Comparison of ENCODE assay signal across 8 cellular contexts in genomic region chr7:140697447-140698143, GRCh38. TPM values are rescaled to one million over a fixed set of nuclear protein-coding genes. Genes with fewer than 3 reads are reported as not detected.
A peak's percentile ranks its signal among the peaks of the same experiment; 100 is the strongest.
DNase-seq lines count a peak whose midpoint lies in the region; ATAC-seq and TF ChIP-seq lines count a peak whose summit lies in the region.

No MANE protein-coding gene starts in this region.

- peak overlapping the region; percentile 58 to 92 for H3K4me3 ChIP-seq in CD4-positive, alpha-beta memory T cell (ENCODE audit: low read length in 2 of 2)
- H3K4me3 ChIP-seq in PC-9 (peak overlapping the region; percentile 96), epithelial cell of proximal tubule (ENCODE audit: low read depth, low read length) (peak overlapping the region; percentile 91)

- intact Hi-C loops in CD4-positive, alpha-beta memory T cell (cut with micrococcal nuclease): loop anchor here (2.0 to 10.0 kb wide), 2 partner anchors 521 to 1037 kb away; partner anchors contain the start of genes KDM7A and SSBP1
- intact Hi-C loops in PC-9 (cut with micrococcal nuclease; ENCODE audit: unreplicated experiment): loop anchor here (2.0 kb wide), 1 partner anchor 25 kb away; the partner anchor contains the start of gene ADCK2

- TF ChIP-seq CTCF in PC-9 (conservative IDR thresholded peaks at IDR 0.05): no peak
- no peak for TF ChIP-seq CTCF in epithelial cell of proximal tubule (conservative IDR thresholded peaks at IDR 0.05; ENCODE audit: low read depth, low read length)
- TF ChIP-seq CTCF in omental fat pad (IDR thresholded peaks at IDR 0.05): no peak

- no peaks in the 10 kb centered on the region for H3K36me3 ChIP-seq in CD4-positive, alpha-beta memory T cell (ENCODE audit: insufficient read depth, low read length)
- 0 out of 2 replicates have a peak, but pooled peaks cover 6% of the 10 kb centered on the region for H3K36me3 ChIP-seq in PC-9 (ENCODE audit: low read depth)

- no peak for DNase-seq in CD4-positive, alpha-beta memory T cell
- no peak for DNase-seq in PC-9
- no peak for DNase-seq in epithelial cell of proximal tubule (ENCODE audit: low read depth)
- DNase-seq in omental fat pad (ENCODE audit: low spot score): no peak
- no peak for DNase-seq in NCI-H2196 treated with DMSO at 0.1 percent for 48 hours (lab: John Stamatoyannopoulos, UW; ENCODE audit: unreplicated experiment)
- no peak for DNase-seq in foreskin melanocyte

- peak overlapping the region; percentile 93 to 98 (median 97) for H3K4me3 Mint-ChIP-seq in CD4-positive, alpha-beta memory T cell

- no peaks in the 10 kb centered on the region for H3K27me3 Mint-ChIP-seq in CD4-positive, alpha-beta memory T cell

- peak overlapping the region; percentile 89 for H3K27ac ChIP-seq in CD4-positive, alpha-beta memory T cell (ENCODE audit: low read depth, low read length)
- peak overlapping the region; percentile 53 for H3K27ac ChIP-seq in PC-9

- peaks cover 20 to 50% (median 34%) of the 10 kb centered on the region in 4 donors for H3K4me1 Mint-ChIP-seq in CD4-positive, alpha-beta memory T cell

- H4K20me1 ChIP-seq in PC-9 (ENCODE audit: insufficient read depth): peaks cover 8% of the 10 kb centered on the region; the same call in 1 of the 2 replicates

- peaks cover under 1% of the 10 kb centered on the region; the same call in 1 of the 2 replicates for H3F3A ChIP-seq in PC-9 (ENCODE audit: insufficient read depth, low read depth)

- POLR2A ChIA-PET in CD4-positive, alpha-beta memory T cell (lab: Charles Lee; ENCODE audit: partially characterized antibody): interaction anchor here (1.0 to 6.8 kb wide), 2 partner anchors 24 to 317 kb away, joined by 3 to 57 read pairs; partner anchors contain the start of genes ADCK2 and MRPS33
- POLR2A ChIA-PET in PC-9 (lab: Charles Lee; ENCODE audit: unreplicated experiment): interaction anchor here (0.5 to 0.6 kb wide), 2 partner anchors 49 to 316 kb away, joined by 5 to 16 read pairs; no protein-coding TSS in a partner anchor

- H3K27me3 ChIP-seq in CD4-positive, alpha-beta memory T cell (ENCODE audit: insufficient read depth, low read length): no peaks in the 10 kb centered on the region
- H3K27me3 ChIP-seq in PC-9 (ENCODE audit: insufficient read depth, low read depth): no peaks in the 10 kb centered on the region

- BruUV-seq in PC-9 (replicated peaks; lab: Mats Ljungman, UMichigan): TSS peak; percentile 46

- H3K36me3 Mint-ChIP-seq in CD4-positive, alpha-beta memory T cell: peaks cover 2 to 16% of the 10 kb centered on the region in 2 donors

- peaks cover 32% of the 10 kb centered on the region for H3K4me1 ChIP-seq in CD4-positive, alpha-beta memory T cell (ENCODE audit: insufficient read depth, low read length)
- H3K4me1 ChIP-seq in PC-9 (replicated peaks; ENCODE audit: insufficient read depth): peaks cover 15% of the 10 kb centered on the region

- CTCF ChIA-PET in CD4-positive, alpha-beta memory T cell (lab: Charles Lee; ENCODE audit: partially characterized antibody): interaction anchor here (0.6 kb wide), 1 partner anchor 49 kb away, joined by 3 read pairs; no protein-coding TSS in a partner anchor
- CTCF ChIA-PET in PC-9 (lab: Charles Lee): no interaction called here

- H3K9me2 ChIP-seq in PC-9 (ENCODE audit: insufficient read depth): no peaks in the 10 kb centered on the region

- H2AFZ ChIP-seq in PC-9: peak overlapping the region; percentile 94

- H3K4me2 ChIP-seq in PC-9: peak overlapping the region; percentile 90

- no peaks in the 10 kb centered on the region for H3K9me3 ChIP-seq in CD4-positive, alpha-beta memory T cell (ENCODE audit: control insufficient read depth in 1 of 2, low read length in 2 of 2)
- no peaks in the 10 kb centered on the region for H3K9me3 ChIP-seq in PC-9 (ENCODE audit: insufficient read depth, low read depth)

- no peaks in the 10 kb centered on the region for H3K9me3 Mint-ChIP-seq in CD4-positive, alpha-beta memory T cell

- peak overlapping the region; percentile 96 to 100 (median 98) for H3K27ac Mint-ChIP-seq in CD4-positive, alpha-beta memory T cell

- ATAC-seq in omental fat pad (ENCODE audit: low FRiP score) (peak; percentile 29), GM19463 (IDR thresholded peaks at IDR 0.05; ENCODE audit: unreplicated experiment) (no peak), HG02610 (IDR thresholded peaks at IDR 0.05; ENCODE audit: unreplicated experiment) (no peak)

- H3K79me2 ChIP-seq in PC-9 (ENCODE audit: low read depth): peaks cover 50% of the 10 kb centered on the region

RNA-seq across cellular contexts. Expression of gene NDUFB2, which starts 1.1 kb away (rescaled TPM):
- 10 to 100 TPM; 94.4 to 98.6 TPM for total RNA-seq in CD4-positive, alpha-beta memory T cell
- polyA plus RNA-seq in CD4-positive, alpha-beta memory T cell: 100 to 1,000 TPM; 410 to 639 TPM
- 180 and 199 TPM in 2 replicates for total RNA-seq in PC-9 (2021)
- 425 and 531 TPM in 2 replicates for total RNA-seq in epithelial cell of proximal tubule
- total RNA-seq in omental fat pad: 100 to 1,000 TPM; 118 to 301 (median 234) TPM

RNA-seq across cellular contexts. Expression of gene ADCK2, which starts 24.9 kb away (rescaled TPM):
- 10 to 100 TPM; 18.6 to 19.2 TPM for total RNA-seq in CD4-positive, alpha-beta memory T cell
- polyA plus RNA-seq in CD4-positive, alpha-beta memory T cell: 10 to 100 TPM; 24.9 to 36.0 TPM
- total RNA-seq in PC-9 (2021): 35.3 and 41.7 TPM in 2 replicates
- 32.3 and 36.8 TPM in 2 replicates for total RNA-seq in epithelial cell of proximal tubule
- 10 to 100 TPM; 15.9 to 25.1 (median 20.1) TPM for total RNA-seq in omental fat pad

RNA-seq across cellular contexts. Expression of gene DENND2A, which starts 57.0 kb away (rescaled TPM):
- total RNA-seq in CD4-positive, alpha-beta memory T cell: not detected
- polyA plus RNA-seq in CD4-positive, alpha-beta memory T cell: not detected
- total RNA-seq in PC-9 (2021) (3.7 and 4.2 TPM in 2 replicates), epithelial cell of proximal tubule (27.6 and 34.4 TPM in 2 replicates), omental fat pad (10 to 100 TPM in 3 of 4 donors, 1 to 10 TPM in 1; 6.7 to 34.7 (median 15.7) TPM)
